ENCODE assay signal across 1 cellular context in the genomic region with DNA sequence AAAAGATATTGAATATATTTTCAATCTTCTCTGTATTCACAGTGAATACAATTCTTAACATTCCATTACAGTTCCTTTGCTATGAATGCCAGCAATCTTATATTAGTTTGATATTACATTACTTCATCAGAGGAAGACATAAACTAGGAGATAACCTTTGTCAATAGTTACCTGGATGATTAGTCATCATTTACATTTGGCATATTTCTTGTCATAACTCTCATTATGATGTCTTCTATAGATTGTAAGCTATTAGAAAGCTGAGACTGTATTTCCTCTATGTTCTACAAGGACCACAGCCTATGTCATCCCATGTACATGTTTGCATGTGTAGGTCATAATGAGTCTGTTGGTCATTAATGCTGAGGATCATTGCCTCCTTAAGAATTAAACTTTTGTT.
TF ChIP-seq lines count a peak whose summit lies in the region.

No MANE protein-coding gene starts in this region.

TF ChIP-seq in HepG2, 621 proteins besides CTCF, POLR2A, EP300 and RAD21:
- TF ChIP-seq ZNF431 (CRISPR knock-in tag; IDR thresholded peaks at IDR 0.05; ENCODE audit: borderline replicate concordance, low read depth) (no peak), CREB1 (IDR thresholded peaks at IDR 0.05) (peak; percentile 27; the same call in 1 of the 2 replicates), CREB1 (CRISPR knock-in tag; IDR thresholded peaks at IDR 0.05) (no peak), ZNF567 (CRISPR knock-in tag; IDR thresholded peaks at IDR 0.05; ENCODE audit: borderline replicate concordance) (no peak), MAFF (IDR thresholded peaks at IDR 0.05; ENCODE audit: low read depth, low read length) (0 out of 2 replicates have a peak, but pooled peaks have one; percentile 10)
TF ChIP-seq in HepG2: peak in this region for 2.
